ENCODE assay signal across 2 cellular contexts in the genomic region with DNA sequence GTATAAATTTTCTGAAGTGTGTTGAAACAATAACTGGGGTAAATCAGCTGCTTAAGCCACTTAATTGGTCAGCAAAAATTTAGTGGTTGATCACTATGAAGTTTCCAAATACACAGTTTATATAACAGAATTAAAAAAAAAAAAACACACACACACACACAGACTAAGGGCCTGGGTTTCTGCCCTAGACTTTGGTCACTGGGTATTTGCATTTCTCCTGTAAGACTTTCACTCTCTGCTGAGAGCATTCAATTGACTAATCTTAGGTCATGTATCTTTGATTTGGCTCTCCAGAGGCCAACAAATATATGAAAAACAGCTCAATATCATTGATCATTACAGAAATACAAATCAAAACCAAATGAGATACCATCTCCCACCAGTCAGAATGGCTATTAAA.
TF ChIP-seq lines count a peak whose summit lies in the region.

No MANE protein-coding gene starts in this region.

TF ChIP-seq in liver, 16 proteins besides CTCF, POLR2A, EP300 and RAD21 (continued from another document):
- TF ChIP-seq SP1 (IDR thresholded peaks at IDR 0.05) (peak; percentile 52), GABPA (IDR thresholded peaks at IDR 0.05 in 1 of 2, conservative IDR thresholded peaks at IDR 0.05 in 1 of 2) (no peak), RXRA (IDR thresholded peaks at IDR 0.05) (peak; percentile 51 to 60), FOXA2 (IDR thresholded peaks at IDR 0.05) (peak; percentile 20), FOXA1 (IDR thresholded peaks at IDR 0.05) (no peak), YY1 (IDR thresholded peaks at IDR 0.05) (peak; percentile 31), EGR1 (IDR thresholded peaks at IDR 0.05; ENCODE audit: low read depth in 2 of 2) (peak in 1 of 2 donors; percentile 14), HNF4G (IDR thresholded peaks at IDR 0.05) (peak; percentile 71)
- TF ChIP-seq, protein P1, sequence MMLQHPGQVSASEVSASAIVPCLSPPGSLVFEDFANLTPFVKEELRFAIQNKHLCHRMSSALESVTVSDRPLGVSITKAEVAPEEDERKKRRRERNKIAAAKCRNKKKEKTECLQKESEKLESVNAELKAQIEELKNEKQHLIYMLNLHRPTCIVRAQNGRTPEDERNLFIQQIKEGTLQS (IDR thresholded peaks at IDR 0.05), result no peak
- TF ChIP-seq, protein P2, sequence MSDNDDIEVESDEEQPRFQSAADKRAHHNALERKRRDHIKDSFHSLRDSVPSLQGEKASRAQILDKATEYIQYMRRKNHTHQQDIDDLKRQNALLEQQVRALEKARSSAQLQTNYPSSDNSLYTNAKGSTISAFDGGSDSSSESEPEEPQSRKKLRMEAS (IDR thresholded peaks at IDR 0.05), result peak; percentile 21
- TF ChIP-seq, protein P3, sequence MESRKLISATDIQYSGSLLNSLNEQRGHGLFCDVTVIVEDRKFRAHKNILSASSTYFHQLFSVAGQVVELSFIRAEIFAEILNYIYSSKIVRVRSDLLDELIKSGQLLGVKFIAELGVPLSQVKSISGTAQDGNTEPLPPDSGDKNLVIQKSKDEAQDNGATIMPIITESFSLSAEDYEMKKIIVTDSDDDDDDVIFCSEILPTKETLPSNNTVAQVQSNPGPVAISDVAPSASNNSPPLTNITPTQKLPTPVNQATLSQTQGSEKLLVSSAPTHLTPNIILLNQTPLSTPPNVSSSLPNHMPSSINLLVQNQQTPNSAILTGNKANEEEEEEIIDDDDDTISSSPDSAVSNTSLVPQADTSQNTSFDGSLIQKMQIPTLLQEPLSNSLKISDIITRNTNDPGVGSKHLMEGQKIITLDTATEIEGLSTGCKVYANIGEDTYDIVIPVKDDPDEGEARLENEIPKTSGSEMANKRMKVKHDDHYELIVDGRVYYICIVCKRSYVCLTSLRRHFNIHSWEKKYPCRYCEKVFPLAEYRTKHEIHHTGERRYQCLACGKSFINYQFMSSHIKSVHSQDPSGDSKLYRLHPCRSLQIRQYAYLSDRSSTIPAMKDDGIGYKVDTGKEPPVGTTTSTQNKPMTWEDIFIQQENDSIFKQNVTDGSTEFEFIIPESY (IDR thresholded peaks at IDR 0.05), result no peak
TF ChIP-seq in liver: peak in this region for 10.

TF ChIP-seq in HepG2, 621 proteins besides CTCF, POLR2A, EP300 and RAD21 (continued from another document):
- TF ChIP-seq, protein P4, sequence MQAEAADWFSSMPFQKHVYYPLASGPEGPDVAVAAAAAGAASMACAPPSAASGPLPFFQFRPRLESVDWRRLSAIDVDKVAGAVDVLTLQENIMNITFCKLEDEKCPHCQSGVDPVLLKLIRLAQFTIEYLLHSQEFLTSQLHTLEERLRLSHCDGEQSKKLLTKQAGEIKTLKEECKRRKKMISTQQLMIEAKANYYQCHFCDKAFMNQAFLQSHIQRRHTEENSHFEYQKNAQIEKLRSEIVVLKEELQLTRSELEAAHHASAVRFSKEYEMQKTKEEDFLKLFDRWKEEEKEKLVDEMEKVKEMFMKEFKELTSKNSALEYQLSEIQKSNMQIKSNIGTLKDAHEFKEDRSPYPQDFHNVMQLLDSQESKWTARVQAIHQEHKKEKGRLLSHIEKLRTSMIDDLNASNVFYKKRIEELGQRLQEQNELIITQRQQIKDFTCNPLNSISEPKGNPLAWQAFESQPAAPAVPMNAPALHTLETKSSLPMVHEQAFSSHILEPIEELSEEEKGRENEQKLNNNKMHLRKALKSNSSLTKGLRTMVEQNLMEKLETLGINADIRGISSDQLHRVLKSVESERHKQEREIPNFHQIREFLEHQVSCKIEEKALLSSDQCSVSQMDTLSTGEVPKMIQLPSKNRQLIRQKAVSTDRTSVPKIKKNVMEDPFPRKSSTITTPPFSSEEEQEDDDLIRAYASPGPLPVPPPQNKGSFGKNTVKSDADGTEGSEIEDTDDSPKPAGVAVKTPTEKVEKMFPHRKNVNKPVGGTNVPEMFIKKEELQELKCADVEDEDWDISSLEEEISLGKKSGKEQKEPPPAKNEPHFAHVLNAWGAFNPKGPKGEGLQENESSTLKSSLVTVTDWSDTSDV (CRISPR knock-in tag; IDR thresholded peaks at IDR 0.05), result no peak
- TF ChIP-seq MLLT10 (CRISPR knock-in tag; IDR thresholded peaks at IDR 0.05) (no peak), TEAD3 (CRISPR knock-in tag; optimal IDR thresholded peaks at IDR 0.05; ENCODE audit: borderline replicate concordance) (no peak), U2AF1 (optimal IDR thresholded peaks at IDR 0.05; ENCODE audit: low read depth, low read length) (no peak), NONO (IDR thresholded peaks at IDR 0.05) (no peak), NONO (CRISPR knock-in tag; conservative IDR thresholded peaks at IDR 0.05) (no peak), PRPF4 (IDR thresholded peaks at IDR 0.05; ENCODE audit: low read depth, low read length, poor library complexity, severe bottlenecking) (no peak), ZNF501 (CRISPR knock-in tag; IDR thresholded peaks at IDR 0.05) (no peak), EHMT2 (IDR thresholded peaks at IDR 0.05; ENCODE audit: borderline replicate concordance, low read depth, low read length) (no peak), FOXK1 (CRISPR knock-in tag; IDR thresholded peaks at IDR 0.05; ENCODE audit: borderline replicate concordance, low read depth) (no peak), ZNF550 (CRISPR knock-in tag; IDR thresholded peaks at IDR 0.05; ENCODE audit: borderline replicate concordance) (no peak), RORA (CRISPR knock-in tag; IDR thresholded peaks at IDR 0.05) (no peak)
- TF ChIP-seq, protein P5, sequence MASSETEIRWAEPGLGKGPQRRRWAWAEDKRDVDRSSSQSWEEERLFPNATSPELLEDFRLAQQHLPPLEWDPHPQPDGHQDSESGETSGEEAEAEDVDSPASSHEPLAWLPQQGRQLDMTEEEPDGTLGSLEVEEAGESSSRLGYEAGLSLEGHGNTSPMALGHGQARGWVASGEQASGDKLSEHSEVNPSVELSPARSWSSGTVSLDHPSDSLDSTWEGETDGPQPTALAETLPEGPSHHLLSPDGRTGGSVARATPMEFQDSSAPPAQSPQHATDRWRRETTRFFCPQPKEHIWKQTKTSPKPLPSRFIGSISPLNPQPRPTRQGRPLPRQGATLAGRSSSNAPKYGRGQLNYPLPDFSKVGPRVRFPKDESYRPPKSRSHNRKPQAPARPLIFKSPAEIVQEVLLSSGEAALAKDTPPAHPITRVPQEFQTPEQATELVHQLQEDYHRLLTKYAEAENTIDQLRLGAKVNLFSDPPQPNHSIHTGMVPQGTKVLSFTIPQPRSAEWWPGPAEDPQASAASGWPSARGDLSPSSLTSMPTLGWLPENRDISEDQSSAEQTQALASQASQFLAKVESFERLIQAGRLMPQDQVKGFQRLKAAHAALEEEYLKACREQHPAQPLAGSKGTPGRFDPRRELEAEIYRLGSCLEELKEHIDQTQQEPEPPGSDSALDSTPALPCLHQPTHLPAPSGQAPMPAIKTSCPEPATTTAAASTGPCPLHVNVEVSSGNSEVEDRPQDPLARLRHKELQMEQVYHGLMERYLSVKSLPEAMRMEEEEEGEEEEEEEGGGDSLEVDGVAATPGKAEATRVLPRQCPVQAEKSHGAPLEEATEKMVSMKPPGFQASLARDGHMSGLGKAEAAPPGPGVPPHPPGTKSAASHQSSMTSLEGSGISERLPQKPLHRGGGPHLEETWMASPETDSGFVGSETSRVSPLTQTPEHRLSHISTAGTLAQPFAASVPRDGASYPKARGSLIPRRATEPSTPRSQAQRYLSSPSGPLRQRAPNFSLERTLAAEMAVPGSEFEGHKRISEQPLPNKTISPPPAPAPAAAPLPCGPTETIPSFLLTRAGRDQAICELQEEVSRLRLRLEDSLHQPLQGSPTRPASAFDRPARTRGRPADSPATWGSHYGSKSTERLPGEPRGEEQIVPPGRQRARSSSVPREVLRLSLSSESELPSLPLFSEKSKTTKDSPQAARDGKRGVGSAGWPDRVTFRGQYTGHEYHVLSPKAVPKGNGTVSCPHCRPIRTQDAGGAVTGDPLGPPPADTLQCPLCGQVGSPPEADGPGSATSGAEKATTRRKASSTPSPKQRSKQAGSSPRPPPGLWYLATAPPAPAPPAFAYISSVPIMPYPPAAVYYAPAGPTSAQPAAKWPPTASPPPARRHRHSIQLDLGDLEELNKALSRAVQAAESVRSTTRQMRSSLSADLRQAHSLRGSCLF (CRISPR knock-in tag; IDR thresholded peaks at IDR 0.05; ENCODE audit: borderline replicate concordance), result no peak
